8 cellular contexts compared by ENCODE assay signal in genomic region chrX:138026211-138026610, GRCh38.
DNase-seq lines count a peak whose midpoint lies in the region; ATAC-seq and TF ChIP-seq lines count a peak whose summit lies in the region.

No MANE protein-coding gene starts in this region.

- BruUV-seq in PC-9 (replicated peaks; lab: Mats Ljungman, UMichigan), result no TSS peak

- H3F3A ChIP-seq in PC-9 (ENCODE audit: insufficient read depth, low read depth), result no peaks in the 10 kb centered on the region

- TF ChIP-seq CTCF in GM10266 (IDR thresholded peaks at IDR 0.05; ENCODE audit: control insufficient read depth, insufficient read depth, low read depth, missing control alignments) (no peak), PC-9 (conservative IDR thresholded peaks at IDR 0.05) (peak; percentile 67), right lobe of liver (IDR thresholded peaks at IDR 0.05) (peak; percentile 32 to 55 (median 52))

- no peak overlapping the region for H3K27ac ChIP-seq in PC-9
- H3K27ac ChIP-seq in right lobe of liver, result no peak overlapping the region

- no peak for TF ChIP-seq POLR2A in right lobe of liver (IDR thresholded peaks at IDR 0.05)

- no peaks in the 10 kb centered on the region; the same call in 1 of the 2 replicates for H4K20me1 ChIP-seq in PC-9 (ENCODE audit: insufficient read depth)

- DNase-seq in GM10266 (ENCODE audit: extremely low spot score) (peak; percentile 6), HEK293T (ENCODE audit: extremely low spot score) (peak; percentile 30), PC-9 (no peak), right lobe of liver (no peak), occipital lobe (lab: John Stamatoyannopoulos, UW) (no peak)
- no peak for DNase-seq in activated naive CD4-positive, alpha-beta T cell treated with anti-CD3 and anti-CD28 coated beads, Interleukin-2, amount 50 U/mL, for 72 hours (ENCODE audit: low spot score in 2 of 2)

- H3K36me3 Mint-ChIP-seq in activated naive CD4-positive, alpha-beta T cell treated with anti-CD3 and anti-CD28 coated beads, Interleukin-2, amount 50 U/mL, for 72 hours, result no peaks in the 10 kb centered on the region

- H3K27ac Mint-ChIP-seq in activated naive CD4-positive, alpha-beta T cell treated with anti-CD3 and anti-CD28 coated beads, Interleukin-2, amount 50 U/mL, for 72 hours, result no peak overlapping the region

- H3K79me2 ChIP-seq in PC-9 (ENCODE audit: low read depth), result no peaks in the 10 kb centered on the region

- no peak overlapping the region for H2AFZ ChIP-seq in PC-9

- H3K4me1 ChIP-seq in PC-9 (replicated peaks; ENCODE audit: insufficient read depth) (no peaks in the 10 kb centered on the region), right lobe of liver (no peaks in the 10 kb centered on the region)

- H3K27me3 ChIP-seq in PC-9 (ENCODE audit: insufficient read depth, low read depth) (no peaks in the 10 kb centered on the region), right lobe of liver (no peaks in the 10 kb centered on the region)

- H3K9me3 ChIP-seq in PC-9 (ENCODE audit: insufficient read depth, low read depth), result no peaks in the 10 kb centered on the region
- no peaks in the 10 kb centered on the region for H3K9me3 ChIP-seq in right lobe of liver

- H3K4me3 ChIP-seq in PC-9 (no peak overlapping the region), right lobe of liver (no peak overlapping the region)

- no peak overlapping the region for H3K4me2 ChIP-seq in PC-9

- H3K36me3 ChIP-seq in PC-9 (ENCODE audit: low read depth), result no peaks in the 10 kb centered on the region
- H3K36me3 ChIP-seq in right lobe of liver, result no peaks in the 10 kb centered on the region

- no peaks in the 10 kb centered on the region for H3K9me3 Mint-ChIP-seq in activated naive CD4-positive, alpha-beta T cell treated with anti-CD3 and anti-CD28 coated beads, Interleukin-2, amount 50 U/mL, for 72 hours

- CTCF ChIA-PET in HEK293T (lab: Yijun Ruan, JAX), result interaction anchor here (0.6 to 1.1 kb wide), 2 partner anchors 594 to 860 kb away, joined by 3 read pairs; no protein-coding TSS in a partner anchor
- CTCF ChIA-PET in PC-9 (lab: Charles Lee), result no interaction called here

- WGBS in right lobe of liver (ENCODE audit: insufficient coverage, low coverage, low lambda C conversion rate, missing lambda C conversion rate), result no CpG with 5 or more reads among the region's 1 CpG

- intact Hi-C loops in PC-9 (cut with micrococcal nuclease; ENCODE audit: unreplicated experiment), result no loop called here
- intact Hi-C loops in right lobe of liver (cut with DNase I), result no loop called here

- no peaks in the 10 kb centered on the region for H3K9me2 ChIP-seq in PC-9 (ENCODE audit: insufficient read depth)

- ATAC-seq in right lobe of liver (peak in 3 of 4 donors; percentile 69 to 74 (median 74)), HG02970 (IDR thresholded peaks at IDR 0.05; ENCODE audit: low FRiP score, unreplicated experiment) (no peak), GM21447 (IDR thresholded peaks at IDR 0.05; ENCODE audit: unreplicated experiment) (no peak)
- no peak for ATAC-seq in activated naive CD4-positive, alpha-beta T cell treated with anti-CD3 and anti-CD28 coated beads, Interleukin-2, amount 50 U/mL, for 72 hours

- POLR2A ChIA-PET in HEK293T (lab: Yijun Ruan, JAX), result no interaction called here
- POLR2A ChIA-PET in PC-9 (lab: Charles Lee; ENCODE audit: unreplicated experiment), result no interaction called here

TF ChIP-seq in HEK293T, 16 proteins besides CTCF, POLR2A, EP300 and RAD21:
- no peak for TF ChIP-seq ELF4 (IDR thresholded peaks at IDR 0.05)
- TF ChIP-seq SP1 (IDR thresholded peaks at IDR 0.05), result no peak
- TF ChIP-seq BHLHE40 (IDR thresholded peaks at IDR 0.05; ENCODE audit: borderline replicate concordance), result no peak

Comparison
In these comparisons a context has a peak if more than half of its experiments do, and no peak if none do; other contexts are left out.
1. DNase-seq: peak in GM10266 (single experiment) and HEK293T (single experiment); none in PC-9 (0 of 2), right lobe of liver (0 of 3), activated naive CD4-positive, alpha-beta T cell treated with anti-CD3 and anti-CD28 coated beads, Interleukin-2, amount 50 U/mL, for 72 hours (0 of 2) and occipital lobe (single experiment).
2. ATAC-seq: peak in right lobe of liver (3 of 4); none in activated naive CD4-positive, alpha-beta T cell treated with anti-CD3 and anti-CD28 coated beads, Interleukin-2, amount 50 U/mL, for 72 hours (0 of 2), HG02970 (single experiment) and GM21447 (single experiment).